Comparison of ENCODE assay signal across 23 cellular contexts in genomic region chr16:51337662-51338061, GRCh38.
A peak's percentile ranks its signal among the peaks of the same experiment; 100 is the strongest.
DNase-seq lines count a peak whose midpoint lies in the region; ATAC-seq, FAIRE-seq and TF ChIP-seq lines count a peak whose summit lies in the region.
"Had no signal": no experiment of that assay in that cellular context is flagged by ENCODE, and none has a peak within 500 bp of the region (broad histone marks: within the 10 kb centered on the region; RNA-seq: fewer than 3 reads in every experiment).

No MANE protein-coding gene starts in this region.

- H3K27ac ChIP-seq in mammary epithelial cell (ENCODE audit: insufficient read depth, low read depth, low read length) = no peak overlapping the region
- H3K27ac ChIP-seq in HepG2 (ENCODE audit: extremely low read length, insufficient read depth, low read length) = no peak overlapping the region
- no peak overlapping the region for H3K27ac ChIP-seq in sigmoid colon
- no peak overlapping the region for H3K27ac ChIP-seq in ascending aorta
- H3K27ac ChIP-seq: adrenal gland, BLaER1, esophagus squamous epithelium, tibial nerve had no signal

- TF ChIP-seq EP300 in HepG2 (IDR thresholded peaks at IDR 0.05; ENCODE audit: low read depth in 2 of 2, low read length in 2 of 2) (no peak), HepG2 (CRISPR knock-in tag; IDR thresholded peaks at IDR 0.05; ENCODE audit: borderline replicate concordance) (no peak), sigmoid colon (IDR thresholded peaks at IDR 0.05) (no peak)

- no peak overlapping the region for H3K4me2 ChIP-seq in mammary epithelial cell (ENCODE audit: insufficient read depth, low read depth, low read length)
- no peak overlapping the region for H3K4me2 ChIP-seq in HepG2 (ENCODE audit: low read depth, low read length)
- H3K4me2 ChIP-seq: BLaER1 had no signal

- H2AFZ ChIP-seq in mammary epithelial cell (ENCODE audit: low read depth, low read length) (no peak overlapping the region), HepG2 (ENCODE audit: low read length) (no peak overlapping the region)

- 35% methylated on average over 3 of the region's 3 CpGs for WGBS in mammary epithelial cell (ENCODE audit: low coverage, missing lambda C conversion rate)
- WGBS in HepG2 (ENCODE audit: low lambda C conversion rate) = 26% methylated on average over 3 of the region's 3 CpGs
- 66 to 74% methylated on average over 3 of the region's 3 CpGs for WGBS in sigmoid colon, 2 donors

- H3K9me3 ChIP-seq in mammary epithelial cell (replicated peaks; ENCODE audit: insufficient read depth, low read length) (no peaks in the 10 kb centered on the region), HepG2 (ENCODE audit: low read length) (no peaks in the 10 kb centered on the region), sigmoid colon (no peaks in the 10 kb centered on the region), ascending aorta (no peaks in the 10 kb centered on the region)
- H3K9me3 ChIP-seq: adrenal gland, BLaER1, esophagus squamous epithelium had no signal

- no peak for TF ChIP-seq POLR2A in HepG2 (IDR thresholded peaks at IDR 0.05; ENCODE audit: insufficient read depth in 1 of 2, low read depth in 2 of 2, low read length in 2 of 2)
- no peak for TF ChIP-seq POLR2A in sigmoid colon (IDR thresholded peaks at IDR 0.05)

- in situ Hi-C loops in mammary epithelial cell (cut with MboI; ENCODE audit: low sequenced_read_pairs in 2 of 2) (no loop called here), HepG2 (cut with HindIII; ENCODE audit: extremely low pct_ligation_motif_present, low pct_unique_long_range_greater_than_20kb) (no loop called here)

- H3K4me1 ChIP-seq in mammary epithelial cell (ENCODE audit: insufficient read depth, low read length) = no peaks in the 10 kb centered on the region
- H3K4me1 ChIP-seq in HepG2 (ENCODE audit: insufficient read depth, low read length) = peaks cover 7% of the 10 kb centered on the region; the same call in 1 of the 2 replicates
- no peaks in the 10 kb centered on the region for H3K4me1 ChIP-seq in sigmoid colon
- H3K4me1 ChIP-seq in ascending aorta = no peaks in the 10 kb centered on the region
- H3K4me1 ChIP-seq: adrenal gland, BLaER1, esophagus squamous epithelium, tibial nerve had no signal

- intact Hi-C loops in mammary epithelial cell (cut with micrococcal nuclease) (loop anchor here (5.0 kb wide), 1 partner anchor 425 kb away; no protein-coding TSS in a partner anchor), HepG2 (cut with micrococcal nuclease; ENCODE audit: unreplicated experiment) (loop anchor here (1.0 kb wide), 1 partner anchor 185 kb away; no protein-coding TSS in a partner anchor), sigmoid colon (cut with DNase I) (no loop called here), ascending aorta (cut with DNase I) (no loop called here)

- no peaks in the 10 kb centered on the region for H3K79me2 ChIP-seq in mammary epithelial cell (ENCODE audit: insufficient read depth, low read length)
- no peaks in the 10 kb centered on the region for H3K79me2 ChIP-seq in HepG2 (ENCODE audit: insufficient read depth, low read length)

- POLR2A ChIA-PET in BJ (lab: Charles Lee) (no interaction called here), HEK293T (lab: Yijun Ruan, JAX) (no interaction called here), HepG2 (lab: Yijun Ruan, JAX) (no interaction called here)

- H3K9ac ChIP-seq in mammary epithelial cell (ENCODE audit: insufficient read depth, low read length) = no peak overlapping the region
- no peak overlapping the region for H3K9ac ChIP-seq in HepG2 (ENCODE audit: insufficient read depth, low read depth, low read length)
- H3K9ac ChIP-seq: BLaER1 had no signal

- FAIRE-seq in HepG2 (lab: Jason Lieb, UNC) = peak; percentile 70

- CTCF ChIA-PET in BJ (lab: Yijun Ruan, JAX) (no interaction called here), HEK293T (lab: Yijun Ruan, JAX) (no interaction called here), mammary epithelial cell (lab: Charles Lee; ENCODE audit: low non-redundant PET) (no interaction called here), HepG2 (lab: Yijun Ruan, JAX; ENCODE audit: low intra/inter-chr PET ratio, low total read pairs) (no interaction called here)

- no TSS peak for BruUV-seq in mammary epithelial cell (replicated peaks; lab: Mats Ljungman, UMichigan)
- BruUV-seq in HepG2 (replicated peaks; lab: Mats Ljungman, UMichigan) = no TSS peak

- H4K20me1 ChIP-seq in mammary epithelial cell (ENCODE audit: insufficient read depth, low read length) (no peaks in the 10 kb centered on the region), HepG2 (ENCODE audit: insufficient read depth, low read length) (no peaks in the 10 kb centered on the region)
- H4K20me1 ChIP-seq: BLaER1 had no signal

- TF ChIP-seq CTCF in BJ (IDR thresholded peaks at IDR 0.05; ENCODE audit: insufficient read depth, low read depth, low read length) (peak; percentile 44), mammary epithelial cell (conservative IDR thresholded peaks at IDR 0.05 in 1 of 2, IDR thresholded peaks at IDR 0.05 in 1 of 2; ENCODE audit: extremely low read depth in 1 of 2, insufficient read depth in 1 of 2, low read depth in 1 of 2, low read length in 2 of 2) (peak; percentile 9 to 21), HepG2 (CRISPR knock-in tag; IDR thresholded peaks at IDR 0.05) (peak; percentile 32; the same call in 1 of the 2 replicates), sigmoid colon (IDR thresholded peaks at IDR 0.05) (no peak), ascending aorta (IDR thresholded peaks at IDR 0.05) (no peak)

- H3K27me3 ChIP-seq in BJ (ENCODE audit: control insufficient read depth, insufficient read depth, low read length) = no peaks in the 10 kb centered on the region; the same call in 1 of the 2 replicates
- H3K27me3 ChIP-seq in mammary epithelial cell (ENCODE audit: insufficient read depth, low read length) = no peaks in the 10 kb centered on the region
- no peaks in the 10 kb centered on the region for H3K27me3 ChIP-seq in HepG2 (ENCODE audit: control insufficient read depth in 1 of 2, insufficient read depth in 2 of 2, low read length in 2 of 2)
- H3K27me3 ChIP-seq in sigmoid colon = no peaks in the 10 kb centered on the region
- H3K27me3 ChIP-seq in ascending aorta = no peaks in the 10 kb centered on the region
- H3K27me3 ChIP-seq: adrenal gland, BLaER1, esophagus squamous epithelium, tibial nerve had no signal

- DNase-seq in BJ (ENCODE audit: low read depth) (no peak), HEK293T (ENCODE audit: extremely low spot score) (peak; percentile 22), mammary epithelial cell (no peak), HepG2 (ENCODE audit: low spot score) (peak; percentile 57), NCI-H2029 (lab: John Stamatoyannopoulos, UW) (no peak), sigmoid colon (no peak), ascending aorta (ENCODE audit: low spot score in 2 of 2) (no peak)
- DNase-seq: activated CD4-positive, alpha-beta T cell treated with anti-CD3 and anti-CD28 coated beads, Interleukin-2, amount 50 U/mL, for 4 hours; activated gamma-delta T cell treated with Interleukin-2 at 50 U/mL for 16 hours; adrenal gland; central memory CD4-positive, alpha-beta T cell; esophagus squamous epithelium; KG1; NCI-H1048; NCI-H2029 treated with DMSO at 0.1 percent for 48 hours; NCI-H524; occipital lobe; stimulated activated CD4-positive, alpha-beta T cell treated with anti-CD3 and anti-CD28 coated beads, Interleukin-2, amount 100 ng/mL, for 24 hours; T-cell had no signal

- H3K36me3 ChIP-seq in BJ (ENCODE audit: control insufficient read depth, insufficient read depth, low read length) (no peaks in the 10 kb centered on the region), mammary epithelial cell (ENCODE audit: insufficient read depth, low read length) (no peaks in the 10 kb centered on the region), HepG2 (replicated peaks in 1 of 2; ENCODE audit: control insufficient read depth in 1 of 2, insufficient read depth in 2 of 2, low read length in 2 of 2) (no peaks in the 10 kb centered on the region), sigmoid colon (no peaks in the 10 kb centered on the region), ascending aorta (no peaks in the 10 kb centered on the region)
- H3K36me3 ChIP-seq: adrenal gland, BLaER1, esophagus squamous epithelium, tibial nerve had no signal

- ATAC-seq in HepG2 = peak; percentile 99
- no peak for ATAC-seq in GM21367 (IDR thresholded peaks at IDR 0.05; ENCODE audit: unreplicated experiment)
- ATAC-seq: Right ventricle myocardium inferior, T-cell had no signal

- TF ChIP-seq RAD21 in HepG2 (CRISPR knock-in tag; IDR thresholded peaks at IDR 0.05) = peak; percentile 49; the same call in 1 of the 2 replicates

- H3K4me3 ChIP-seq in BJ (ENCODE audit: low read depth, low read length) (no peak overlapping the region), mammary epithelial cell (replicated peaks in 1 of 3; ENCODE audit: insufficient read depth in 1 of 3, low read depth in 2 of 3, low read length in 3 of 3) (no peak overlapping the region), HepG2 (replicated peaks in 1 of 3; ENCODE audit: insufficient read depth in 1 of 3, low read depth in 2 of 3, low read length in 3 of 3) (no peak overlapping the region), sigmoid colon (no peak overlapping the region), ascending aorta (no peak overlapping the region)
- H3K4me3 ChIP-seq: adrenal gland, BLaER1, esophagus squamous epithelium, tibial nerve had no signal

- dilution Hi-C loops in mammary epithelial cell (cut with HindIII; ENCODE audit: low sequenced_read_pairs) = no loop called here

TF ChIP-seq in HEK293T, 16 proteins besides CTCF, POLR2A, EP300 and RAD21 (continues in another document):
- TF ChIP-seq ELF4 (IDR thresholded peaks at IDR 0.05) (no peak), TARDBP (IDR thresholded peaks at IDR 0.05) (no peak), FOXK2 (IDR thresholded peaks at IDR 0.05) (no peak), ZNF384 (IDR thresholded peaks at IDR 0.05) (no peak), SP1 (IDR thresholded peaks at IDR 0.05) (no peak), ARNT (IDR thresholded peaks at IDR 0.05) (no peak), LEF1 (IDR thresholded peaks at IDR 0.05; ENCODE audit: borderline replicate concordance) (no peak), NFRKB (IDR thresholded peaks at IDR 0.05) (no peak), HDGF (IDR thresholded peaks at IDR 0.05; ENCODE audit: borderline replicate concordance) (no peak), L3MBTL2 (conservative IDR thresholded peaks at IDR 0.05) (no peak)

TF ChIP-seq in HepG2, 621 proteins besides CTCF, POLR2A, EP300 and RAD21 (continues in another document):
- TF ChIP-seq SOX6 (IDR thresholded peaks at IDR 0.05) = no peak
- peak; percentile 57 for TF ChIP-seq SOX6 (CRISPR knock-in tag; IDR thresholded peaks at IDR 0.05)
- TF ChIP-seq ARID2 (CRISPR knock-in tag; IDR thresholded peaks at IDR 0.05; ENCODE audit: borderline replicate concordance) = no peak
- peak; percentile 35 for TF ChIP-seq TEAD3 (CRISPR knock-in tag; optimal IDR thresholded peaks at IDR 0.05; ENCODE audit: borderline replicate concordance)
- no peak for TF ChIP-seq ZNF788 (CRISPR knock-in tag; IDR thresholded peaks at IDR 0.05; ENCODE audit: borderline replicate concordance)
- peak; percentile 22; the same call in 1 of the 2 replicates for TF ChIP-seq HNF4A (CRISPR knock-in tag; IDR thresholded peaks at IDR 0.05)

Comparison
In these comparisons a context has a peak if more than half of its experiments do, and no peak if none do; other contexts are left out.
1. DNase-seq: peak in HEK293T (single experiment) and HepG2 (single experiment); none in BJ (single experiment), mammary epithelial cell (single experiment), NCI-H2029 (single experiment), sigmoid colon (single experiment) and ascending aorta (0 of 2).
2. CTCF ChIP-seq: peak in BJ (single experiment), mammary epithelial cell (2 of 2) and HepG2 (single experiment); none in sigmoid colon (0 of 4) and ascending aorta (0 of 3).
3. intact Hi-C loops: an anchor here in mammary epithelial cell (5.0 kb wide) and HepG2 (1.0 kb wide); none called in sigmoid colon and ascending aorta.